ENCODE assay signal across 15 cellular contexts in genomic region chr4:176238819-176239218, GRCh38. TPM values are rescaled to one million over a fixed set of nuclear protein-coding genes. Genes with fewer than 3 reads are reported as not detected.
DNase-seq lines count a peak whose midpoint lies in the region; ATAC-seq and TF ChIP-seq lines count a peak whose summit lies in the region.
"Had no signal": no experiment of that assay in that cellular context is flagged by ENCODE, and none has a peak within 500 bp of the region (broad histone marks: within the 10 kb centered on the region; RNA-seq: fewer than 3 reads in every experiment).

No MANE protein-coding gene starts in this region.

- H3K27me3 ChIP-seq in SJCRH30 (no peaks in the 10 kb centered on the region), sigmoid colon (no peaks in the 10 kb centered on the region)
- H3K27me3 ChIP-seq: BLaER1 had no signal

- no peak for ATAC-seq in stimulated activated naive B cell treated with anti-CD40 and anti-IgM and Interleukin-4, amounts not matched to agents 10 μg/mL and 1 μg/mL and 100 μg/mL, for 72 hours (replicated peaks)

- peak; percentile 37 for DNase-seq in ELR (ENCODE audit: low read depth)
- peak; percentile 20 to 59 for DNase-seq in SJCRH30
- DNase-seq in fibroblast of the aortic adventitia (ENCODE audit: low read depth): peak; percentile 67
- no peak for DNase-seq in sigmoid colon
- no peak for DNase-seq in posterior cingulate gyrus
- no peak for DNase-seq in immature natural killer cell
- DNase-seq in stimulated activated naive B cell treated with anti-CD40 and anti-IgM and Interleukin-4, amounts not matched to agents 10 μg/mL and 1 μg/mL and 100 μg/mL, for 72 hours: no peak
- no peak for DNase-seq in GM20000 (ENCODE audit: low spot score)
- DNase-seq: hypothalamus; NCI-H1105; NK-92 treated with Interleukin-12 subunit alpha and Interleukin-12 subunit beta, amount 100 ng/mL, for 24 hours had no signal

- intact Hi-C loops in sigmoid colon (cut with DNase I) (loop anchor here (5.0 kb wide), 3 partner anchors 33 to 78 kb away; partner anchors contain the start of gene SPCS3), posterior cingulate gyrus (cut with DNase I) (no loop called here)

- H3K27ac ChIP-seq in SJCRH30 (peak overlapping the region; percentile 41), sigmoid colon (peak overlapping the region; percentile 83 to 90 (median 86))
- H3K27ac ChIP-seq: BLaER1, skin epidermis had no signal

- WGBS in sigmoid colon, 2 donors: 64 to 66% methylated on average over 4 of the region's 4 CpGs

- no peak overlapping the region for H3K4me3 Mint-ChIP-seq in immature natural killer cell
- H3K4me3 Mint-ChIP-seq in stimulated activated naive B cell treated with anti-CD40 and anti-IgM and Interleukin-4, amounts not matched to agents 10 μg/mL and 1 μg/mL and 100 μg/mL, for 72 hours: no peak overlapping the region

- peak in 2 of 4 donors; percentile 12 to 16 for TF ChIP-seq EP300 in sigmoid colon (IDR thresholded peaks at IDR 0.05)

- TF ChIP-seq CTCF in fibroblast of the aortic adventitia (IDR thresholded peaks at IDR 0.05; ENCODE audit: insufficient read depth, low read length) (no peak), sigmoid colon (IDR thresholded peaks at IDR 0.05) (no peak), GM20000 (IDR thresholded peaks at IDR 0.05; ENCODE audit: extremely low read depth, missing control alignments) (no peak)

- H3K36me3 ChIP-seq in SJCRH30 (no peaks in the 10 kb centered on the region), sigmoid colon (no peaks in the 10 kb centered on the region)
- H3K36me3 ChIP-seq: BLaER1 had no signal

- no peaks in the 10 kb centered on the region for H3K9me3 ChIP-seq in SJCRH30 (replicated peaks)
- no peaks in the 10 kb centered on the region for H3K9me3 ChIP-seq in sigmoid colon
- H3K9me3 ChIP-seq: BLaER1 had no signal

- no peaks in the 10 kb centered on the region for H3K9me3 Mint-ChIP-seq in immature natural killer cell
- H3K9me3 Mint-ChIP-seq in stimulated activated naive B cell treated with anti-CD40 and anti-IgM and Interleukin-4, amounts not matched to agents 10 μg/mL and 1 μg/mL and 100 μg/mL, for 72 hours: no peaks in the 10 kb centered on the region

- H3K4me3 ChIP-seq in SJCRH30: peak overlapping the region; percentile 41
- no peak overlapping the region for H3K4me3 ChIP-seq in fibroblast of the aortic adventitia (ENCODE audit: low read depth, low read length)
- H3K4me3 ChIP-seq in sigmoid colon: no peak overlapping the region
- H3K4me3 ChIP-seq: BLaER1, skin epidermis had no signal

- TF ChIP-seq POLR2A in sigmoid colon (IDR thresholded peaks at IDR 0.05): no peak

- H3K4me1 Mint-ChIP-seq in immature natural killer cell: no peaks in the 10 kb centered on the region
- no peaks in the 10 kb centered on the region for H3K4me1 Mint-ChIP-seq in stimulated activated naive B cell treated with anti-CD40 and anti-IgM and Interleukin-4, amounts not matched to agents 10 μg/mL and 1 μg/mL and 100 μg/mL, for 72 hours

- H3K4me1 ChIP-seq in SJCRH30 (peaks cover 7% of the 10 kb centered on the region; the same call in 1 of the 2 replicates), sigmoid colon (peaks cover 0 to 65% (median 34%) of the 10 kb centered on the region in 4 donors)

- H3K27me3 Mint-ChIP-seq in immature natural killer cell (ENCODE audit: low read depth in 3 of 3): peaks cover 1 to 4% (median 2%) of the 10 kb centered on the region in 3 donors
- peaks cover 4% of the 10 kb centered on the region in 2 donors for H3K27me3 Mint-ChIP-seq in stimulated activated naive B cell treated with anti-CD40 and anti-IgM and Interleukin-4, amounts not matched to agents 10 μg/mL and 1 μg/mL and 100 μg/mL, for 72 hours

- no peaks in the 10 kb centered on the region for H3K36me3 Mint-ChIP-seq in immature natural killer cell
- H3K36me3 Mint-ChIP-seq in stimulated activated naive B cell treated with anti-CD40 and anti-IgM and Interleukin-4, amounts not matched to agents 10 μg/mL and 1 μg/mL and 100 μg/mL, for 72 hours: no peaks in the 10 kb centered on the region

- H3K27ac Mint-ChIP-seq in immature natural killer cell: no peak overlapping the region
- no peak overlapping the region for H3K27ac Mint-ChIP-seq in stimulated activated naive B cell treated with anti-CD40 and anti-IgM and Interleukin-4, amounts not matched to agents 10 μg/mL and 1 μg/mL and 100 μg/mL, for 72 hours

RNA-seq across cellular contexts. Expression of gene ASB5, which starts 30.2 kb away (rescaled TPM):
- 6.4 and 7.3 TPM in 2 replicates for total RNA-seq in SJCRH30 (2014; rRNA removed; shearing (Covaris generic))
- total RNA-seq in fibroblast of the aortic adventitia (ENCODE audit: low replicate concordance): 0.09 TPM in 1 of 2 replicates, not detected in the other
- 10 to 100 TPM; 14.3 to 69.2 (median 56.3) TPM for total RNA-seq in sigmoid colon
- 1 to 10 TPM in 1 of 3 donors, under 1 TPM in 1, not detected in 1; 0.29 to 1.8 TPM for polyA plus RNA-seq in sigmoid colon
- not detected for polyA plus RNA-seq in immature natural killer cell
- total RNA-seq: dermis microvascular lymphatic vessel endothelial cell, mononuclear cell had no signal

RNA-seq across cellular contexts. Expression of gene SPATA4, which starts 43.4 kb away (rescaled TPM):
- total RNA-seq in SJCRH30 (2014; rRNA removed; shearing (Covaris generic)): 0.06 and 0.56 TPM in 2 replicates
- total RNA-seq in fibroblast of the aortic adventitia (ENCODE audit: low replicate concordance): 0.36 TPM in 1 of 2 replicates, not detected in the other
- total RNA-seq in sigmoid colon: 1 to 10 TPM in 1 of 4 donors, under 1 TPM in 2, not detected in 1; 0.36 to 2.8 (median 0.54) TPM
- not detected for polyA plus RNA-seq in sigmoid colon
- polyA plus RNA-seq in immature natural killer cell: not detected
- total RNA-seq: dermis microvascular lymphatic vessel endothelial cell, mononuclear cell had no signal

Comparison
In these comparisons a context has a peak if more than half of its experiments do, and no peak if none do; other contexts are left out.
1. DNase-seq: peak in ELR (single experiment), SJCRH30 (2 of 2) and fibroblast of the aortic adventitia (single experiment); none in sigmoid colon (single experiment), posterior cingulate gyrus (0 of 10), immature natural killer cell (0 of 3), stimulated activated naive B cell treated with anti-CD40 and anti-IgM and Interleukin-4, amounts not matched to agents 10 μg/mL and 1 μg/mL and 100 μg/mL, for 72 hours (single experiment) and GM20000 (single experiment).